8 cellular contexts compared by ENCODE assay signal in the genomic region with DNA sequence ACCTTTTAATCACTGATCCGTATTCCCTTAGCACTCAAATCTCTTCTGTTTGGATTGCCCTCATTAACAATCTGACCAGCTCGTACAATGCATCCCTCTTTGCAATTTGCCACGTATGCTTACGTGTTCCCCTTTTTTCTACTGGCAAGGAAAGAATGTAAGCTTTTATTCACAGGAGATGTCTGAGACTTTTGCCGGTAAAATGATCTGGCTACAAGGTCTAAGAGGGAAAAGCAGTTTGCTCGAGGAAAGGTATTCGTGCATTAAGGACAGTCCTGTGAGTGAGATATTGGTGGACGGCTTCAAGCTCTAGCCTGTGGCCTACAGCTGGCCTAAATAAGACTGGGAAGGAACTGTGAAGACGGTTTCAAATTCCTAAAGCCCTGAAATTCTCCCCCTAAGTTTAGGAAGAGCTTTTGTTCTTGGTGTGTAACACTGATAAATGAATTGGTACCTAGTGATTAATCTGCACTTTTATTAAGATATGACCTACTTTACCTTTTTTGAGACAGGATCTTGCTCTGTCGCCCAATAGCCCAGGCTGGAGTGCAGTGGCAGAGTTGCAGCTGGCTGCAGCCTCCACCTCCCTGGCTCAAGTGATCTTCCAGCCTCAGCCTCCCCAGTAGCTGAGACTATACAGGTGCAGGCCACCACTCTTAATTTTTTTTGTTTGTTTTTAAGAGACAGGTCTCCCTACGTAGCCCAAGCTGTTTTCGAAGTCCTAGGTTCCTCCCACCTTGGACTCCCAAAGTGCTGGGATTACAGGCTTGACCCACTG. TPM values are rescaled to one million over a fixed set of nuclear protein-coding genes. Genes with fewer than 3 reads are reported as not detected.
A peak's percentile ranks its signal among the peaks of the same experiment; 100 is the strongest.
DNase-seq lines count a peak whose midpoint lies in the region; ATAC-seq and TF ChIP-seq lines count a peak whose summit lies in the region.

No MANE protein-coding gene starts in this region.

- H3K9me3 ChIP-seq in SJSA1 (replicated peaks) (no peaks in the 10 kb centered on the region), esophagus (ENCODE audit: control insufficient read depth in 2 of 2, insufficient read depth in 1 of 2, low read depth in 1 of 2, low read length in 1 of 2) (no peaks in the 10 kb centered on the region)

- WGBS in esophagus, 2 donors, result 16 to 17% methylated on average over 12 of the region's 12 CpGs

- DNase-seq in activated naive CD4-positive, alpha-beta T cell treated with anti-CD3 and anti-CD28 coated beads, Interleukin-2, amount 10 ng/mL, durations not matched to agents 7 days and 5 days, result no peak
- no peak for DNase-seq in activated naive CD4-positive, alpha-beta T cell (lab: John Stamatoyannopoulos, UW)
- DNase-seq in SJSA1 (ENCODE audit: low read depth in 1 of 2, low spot score in 2 of 2) (no peak), osteocyte (ENCODE audit: extremely low spot score, unreplicated experiment) (no peak), globus pallidus (ENCODE audit: low spot score) (no peak), NCI-H146 (lab: John Stamatoyannopoulos, UW) (no peak)

- H3K4me1 Mint-ChIP-seq in activated naive CD4-positive, alpha-beta T cell treated with anti-CD3 and anti-CD28 coated beads, Interleukin-2, amount 10 ng/mL, durations not matched to agents 7 days and 5 days, result peaks cover 71% of the 10 kb centered on the region
- H3K4me1 Mint-ChIP-seq in osteocyte (ENCODE audit: unreplicated experiment), result peaks cover 48% of the 10 kb centered on the region

- H3K4me3 Mint-ChIP-seq in activated naive CD4-positive, alpha-beta T cell treated with anti-CD3 and anti-CD28 coated beads, Interleukin-2, amount 10 ng/mL, durations not matched to agents 7 days and 5 days, result peak overlapping the region; percentile 84
- peak overlapping the region; percentile 98 for H3K4me3 Mint-ChIP-seq in osteocyte (ENCODE audit: unreplicated experiment)

- TF ChIP-seq CTCF in osteocyte (IDR thresholded peaks at IDR 0.05), result no peak

- peaks cover 25% of the 10 kb centered on the region for H3K36me3 Mint-ChIP-seq in activated naive CD4-positive, alpha-beta T cell treated with anti-CD3 and anti-CD28 coated beads, Interleukin-2, amount 10 ng/mL, durations not matched to agents 7 days and 5 days
- H3K36me3 Mint-ChIP-seq in osteocyte (ENCODE audit: unreplicated experiment), result peaks cover 7% of the 10 kb centered on the region

- H3K27ac ChIP-seq in SJSA1 (peak overlapping the region; percentile 88), esophagus (ENCODE audit: low read depth in 2 of 2, low read length in 1 of 2) (peak overlapping the region; percentile 95 to 97)

- peaks cover 35% of the 10 kb centered on the region for H3K36me3 ChIP-seq in SJSA1
- H3K36me3 ChIP-seq in esophagus (ENCODE audit: control insufficient read depth in 2 of 2, insufficient read depth in 2 of 2, low read length in 1 of 2), result peaks cover 0 to 3% of the 10 kb centered on the region in 2 donors

- H3K27me3 ChIP-seq in SJSA1 (replicated peaks) (no peaks in the 10 kb centered on the region), esophagus (ENCODE audit: control insufficient read depth in 1 of 2, insufficient read depth in 2 of 2, low read length in 2 of 2) (no peaks in the 10 kb centered on the region)

- peak overlapping the region; percentile 96 for H3K27ac Mint-ChIP-seq in activated naive CD4-positive, alpha-beta T cell treated with anti-CD3 and anti-CD28 coated beads, Interleukin-2, amount 10 ng/mL, durations not matched to agents 7 days and 5 days
- peak overlapping the region; percentile 100 for H3K27ac Mint-ChIP-seq in osteocyte (ENCODE audit: unreplicated experiment)

- CTCF ChIA-PET in activated naive CD4-positive, alpha-beta T cell treated with anti-CD3 and anti-CD28 coated beads, Interleukin-2, amount 10 ng/mL, durations not matched to agents 7 days and 5 days (lab: Charles Lee), result interaction anchor here (0.8 to 1.2 kb wide), 3 partner anchors 8 to 297 kb away, joined by 3 to 5 read pairs (median 5); no protein-coding TSS in a partner anchor

- H3K4me3 ChIP-seq in SJSA1, result peak overlapping the region; percentile 92
- peak overlapping the region; percentile 85 to 94 for H3K4me3 ChIP-seq in esophagus (ENCODE audit: low read depth in 1 of 2, low read length in 2 of 2)

- peaks cover 16% of the 10 kb centered on the region for H3K4me1 ChIP-seq in SJSA1 (replicated peaks)
- H3K4me1 ChIP-seq in esophagus (ENCODE audit: control insufficient read depth in 2 of 2, insufficient read depth in 2 of 2, low read length in 1 of 2), result peaks cover 0 to 3% of the 10 kb centered on the region in 2 donors

- H3K9me3 Mint-ChIP-seq in activated naive CD4-positive, alpha-beta T cell treated with anti-CD3 and anti-CD28 coated beads, Interleukin-2, amount 10 ng/mL, durations not matched to agents 7 days and 5 days, result no peaks in the 10 kb centered on the region
- H3K9me3 Mint-ChIP-seq in osteocyte (ENCODE audit: unreplicated experiment), result no peaks in the 10 kb centered on the region

- ATAC-seq in HG03045 (IDR thresholded peaks at IDR 0.05; ENCODE audit: unreplicated experiment), result no peak

- no peaks in the 10 kb centered on the region for H3K27me3 Mint-ChIP-seq in activated naive CD4-positive, alpha-beta T cell treated with anti-CD3 and anti-CD28 coated beads, Interleukin-2, amount 10 ng/mL, durations not matched to agents 7 days and 5 days
- no peaks in the 10 kb centered on the region for H3K27me3 Mint-ChIP-seq in osteocyte (ENCODE audit: unreplicated experiment)

RNA-seq across cellular contexts. Expression of gene UBR4, which starts 0.9 kb away (rescaled TPM):
- 42.7 and 60.6 TPM in 2 replicates for total RNA-seq in SJSA1 (2014; rRNA removed; shearing (Covaris generic))
- polyA plus RNA-seq in esophagus, result 10 to 100 TPM; 81.9 to 89.9 TPM
- 161 and 175 TPM in 2 replicates for total RNA-seq in osteocyte

RNA-seq across cellular contexts. Expression of gene EMC1, which starts 40.4 kb away (rescaled TPM):
- total RNA-seq in SJSA1 (2014; rRNA removed; shearing (Covaris generic)), result 75.2 and 80.5 TPM in 2 replicates
- 10 to 100 TPM in 1 of 2 donors, 1 to 10 TPM in 1; 9.4 to 11.3 TPM for polyA plus RNA-seq in esophagus
- 52.2 and 52.9 TPM in 2 replicates for total RNA-seq in osteocyte

RNA-seq across cellular contexts. Expression of gene MRTO4, which starts 40.6 kb away (rescaled TPM):
- 59.9 and 60.0 TPM in 2 replicates for total RNA-seq in SJSA1 (2014; rRNA removed; shearing (Covaris generic))
- 10 to 100 TPM; 44.5 to 44.6 TPM for polyA plus RNA-seq in esophagus
- 22.4 and 23.6 TPM in 2 replicates for total RNA-seq in osteocyte
